ENCODE assay signal across 10 cellular contexts in genomic region chr4:145909773-145910172, GRCh38. TPM values are rescaled to one million over a fixed set of nuclear protein-coding genes. Genes with fewer than 3 reads are reported as not detected.
DNase-seq lines count a peak whose midpoint lies in the region; ATAC-seq and TF ChIP-seq lines count a peak whose summit lies in the region.
"Had no signal": no experiment of that assay in that cellular context is flagged by ENCODE, and none has a peak within 500 bp of the region (broad histone marks: within the 10 kb centered on the region; RNA-seq: fewer than 3 reads in every experiment).

No MANE protein-coding gene starts in this region.

- H3K9ac ChIP-seq in H9 (ENCODE audit: extremely low read depth, insufficient read length, low read length), result no peak overlapping the region

- no peak overlapping the region for H2BK5ac ChIP-seq in H9 (ENCODE audit: insufficient read length, low read length)

- TF ChIP-seq POLR2A in suprapubic skin (IDR thresholded peaks at IDR 0.05), result no peak

- H3K27me3 ChIP-seq in H9 (ENCODE audit: insufficient read depth, low read length) (no peaks in the 10 kb centered on the region), dorsolateral prefrontal cortex (no peaks in the 10 kb centered on the region), suprapubic skin (no peaks in the 10 kb centered on the region)

- H3K9me3 ChIP-seq in H9 (ENCODE audit: control insufficient read depth, low read depth, low read length) (no peaks in the 10 kb centered on the region), suprapubic skin (no peaks in the 10 kb centered on the region)

- TF ChIP-seq CTCF in H9 (conservative IDR thresholded peaks at IDR 0.05) (no peak), dorsolateral prefrontal cortex (IDR thresholded peaks at IDR 0.05 in 54 of 56, conservative IDR thresholded peaks at IDR 0.05 in 2 of 56; ENCODE audit: low read depth in 1 of 56, partially characterized antibody in 56 of 56) (no peak), suprapubic skin (IDR thresholded peaks at IDR 0.05) (no peak)

- peak overlapping the region; percentile 69 to 97 (median 89); a peak in 6 of 7 replicates for H3K27ac Mint-ChIP-seq in H9

- no peak overlapping the region for H3T11ph ChIP-seq in H9 (ENCODE audit: low read length)

- H3K27ac ChIP-seq in H9 (ENCODE audit: insufficient read length, low read depth, low read length), result no peak overlapping the region
- peak overlapping the region in 6 of 59 donors; percentile 10 to 37 (median 28) for H3K27ac ChIP-seq in dorsolateral prefrontal cortex
- H3K27ac ChIP-seq in suprapubic skin, result no peak overlapping the region

- no peak overlapping the region for H3K18ac ChIP-seq in H9 (ENCODE audit: insufficient read length, low read depth, low read length)

- H2BK20ac ChIP-seq in H9 (ENCODE audit: low read depth, low read length, poor library complexity, severe bottlenecking), result no peak overlapping the region

- no peaks in the 10 kb centered on the region for H4K20me1 ChIP-seq in H9 (ENCODE audit: control insufficient read depth, insufficient read depth, insufficient read length)

- H3K36me3 ChIP-seq in suprapubic skin, result no peaks in the 10 kb centered on the region

- H3K23ac ChIP-seq in H9 (ENCODE audit: insufficient read length, low read depth, low read length), result no peak overlapping the region

- H3K9me3 Mint-ChIP-seq in H9, result no peaks in the 10 kb centered on the region
- H3K9me3 Mint-ChIP-seq: naive thymus-derived CD8-positive, alpha-beta T cell had no signal

- no peak overlapping the region for H2BK120ac ChIP-seq in H9 (ENCODE audit: low read depth, low read length, poor library complexity, severe bottlenecking)

- H3K4me1 ChIP-seq in H9 (ENCODE audit: insufficient read depth, low read length) (peaks cover 25% of the 10 kb centered on the region), suprapubic skin (peaks cover 5% of the 10 kb centered on the region)

- H3K4me3 Mint-ChIP-seq in H9, result no peak overlapping the region

- H3K4me1 Mint-ChIP-seq in H9, result peaks cover 54 to 65% of the 10 kb centered on the region in 2 experiments

- peak; percentile 83 for ATAC-seq in left colon

- intact Hi-C loops in dorsolateral prefrontal cortex (cut with DNase I) (no loop called here), left colon (cut with DNase I, micrococcal nuclease) (no loop called here)

- H3K36me3 Mint-ChIP-seq in H9 (ENCODE audit: insufficient read depth in 1 of 3, low read depth in 3 of 3), result peaks cover 0 to 4% (median 3%) of the 10 kb centered on the region in 3 experiments; a peak in 4 of 7 replicates

- TF ChIP-seq EP300 in suprapubic skin (IDR thresholded peaks at IDR 0.05), result no peak

- no CpG with 5 or more reads among the region's 12 CpGs for WGBS in H9 (ENCODE audit: extremely low coverage, insufficient read length, low lambda C conversion rate)
- WGBS in suprapubic skin, result 56% methylated on average over 12 of the region's 12 CpGs

- no peak overlapping the region for H2AFZ ChIP-seq in H9 (ENCODE audit: low read length)

- H2BK15ac ChIP-seq in H9 (ENCODE audit: low read depth, low read length), result no peak overlapping the region

- no peak overlapping the region for H3K56ac ChIP-seq in H9 (ENCODE audit: insufficient read length, low read depth, low read length)

- H3K79me2 ChIP-seq in H9 (ENCODE audit: insufficient read depth, low read length), result peaks cover 19% of the 10 kb centered on the region; the same call in 1 of the 2 replicates

- no peaks in the 10 kb centered on the region for H3K27me3 Mint-ChIP-seq in H9 (ENCODE audit: low read depth)
- H3K27me3 Mint-ChIP-seq: naive thymus-derived CD8-positive, alpha-beta T cell had no signal

- no peak overlapping the region for H3K4me2 ChIP-seq in H9 (ENCODE audit: insufficient read depth, insufficient read length, low read length)

- H4K8ac ChIP-seq in H9 (replicated peaks; ENCODE audit: insufficient read length, low read depth, low read length), result no peak overlapping the region

- no peak overlapping the region for H3K4ac ChIP-seq in H9 (ENCODE audit: low read depth, low read length)

- no peak overlapping the region for H4K5ac ChIP-seq in H9 (ENCODE audit: insufficient read length, low read depth, low read length)

- H2BK12ac ChIP-seq in H9 (ENCODE audit: insufficient read length, low read depth, low read length), result no peak overlapping the region

- H4K91ac ChIP-seq in H9 (ENCODE audit: insufficient read length, low read depth, low read length), result no peak overlapping the region

- no peak overlapping the region for H3K14ac ChIP-seq in H9 (ENCODE audit: insufficient read depth, low read length)

- H3K79me1 ChIP-seq in H9 (ENCODE audit: insufficient read depth, low read depth, low read length, poor library complexity, severe bottlenecking), result no peaks in the 10 kb centered on the region

- H3K4me3 ChIP-seq in dorsolateral prefrontal cortex, result peak overlapping the region in 34 of 59 donors; percentile 0 to 52 (median 25)
- peak overlapping the region; percentile 25 for H3K4me3 ChIP-seq in suprapubic skin

- H2AK5ac ChIP-seq in H9 (ENCODE audit: insufficient read length, low read length), result no peak overlapping the region

- no peaks in the 10 kb centered on the region for H3K23me2 ChIP-seq in H9 (ENCODE audit: insufficient read length, low read depth, low read length, poor library complexity, severe bottlenecking)

- DNase-seq in H9 (no peak), dorsolateral prefrontal cortex (no peak), left colon (peak; percentile 72 to 79), suprapubic skin (ENCODE audit: low spot score in 2 of 2) (no peak), NCI-H524 treated with DMSO at 0.1 percent for 48 hours (lab: John Stamatoyannopoulos, UW) (no peak), EL (no peak), NCI-H187 treated with DMSO at 0.1 percent for 48 hours (lab: John Stamatoyannopoulos, UW) (no peak)
- no peak for DNase-seq in activated T-cell treated with anti-CD3 and anti-CD28 coated beads, Interleukin-2, amount 50 U/mL, for 1 hour
- DNase-seq: naive thymus-derived CD8-positive, alpha-beta T cell; NCI-H2171 had no signal

RNA-seq across cellular contexts. Expression of gene ZNF827, which starts 28.9 kb away (rescaled TPM):
- total RNA-seq in H9 (2021), result 28.4 and 29.4 TPM in 2 replicates
- 10 to 100 TPM; 29.6 to 73.7 (median 49.4) TPM for total RNA-seq in dorsolateral prefrontal cortex
- 10 to 100 TPM; 21.0 to 29.4 TPM for total RNA-seq in left colon
- 10 to 100 TPM in 2 of 4 donors, 1 to 10 TPM in 2; 3.0 to 11.0 (median 8.8) TPM for total RNA-seq in suprapubic skin

Comparison
In these comparisons a context has a peak if more than half of its experiments do, and no peak if none do; other contexts are left out.
1. DNase-seq: peak in left colon (2 of 2); none in H9 (single experiment), dorsolateral prefrontal cortex (0 of 10), suprapubic skin (0 of 2), NCI-H524 treated with DMSO at 0.1 percent for 48 hours (single experiment), EL (single experiment), activated T-cell treated with anti-CD3 and anti-CD28 coated beads, Interleukin-2, amount 50 U/mL, for 1 hour (single experiment) and NCI-H187 treated with DMSO at 0.1 percent for 48 hours (single experiment).